13 cellular contexts compared by ENCODE assay signal in the genomic region with DNA sequence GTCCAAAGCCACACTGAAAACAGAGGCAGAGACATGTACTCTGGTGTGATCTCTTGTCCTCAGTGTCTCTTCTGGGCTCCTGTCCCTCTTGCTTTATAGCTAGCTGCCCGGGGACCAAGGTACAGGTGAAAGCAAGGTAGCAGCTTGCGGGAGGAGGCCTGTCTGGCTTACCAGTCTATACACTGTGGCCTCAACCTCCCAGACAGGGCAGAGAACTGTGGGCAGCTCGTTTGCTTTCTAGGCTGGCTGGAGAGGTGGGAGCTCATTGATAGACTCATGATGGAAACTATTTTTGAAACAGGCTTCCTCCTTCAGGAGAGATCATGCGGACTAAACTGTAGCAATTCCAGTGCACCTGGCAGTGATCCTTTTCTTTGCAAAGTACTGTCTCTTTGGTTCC. TPM values are rescaled to one million over a fixed set of nuclear protein-coding genes. Genes with fewer than 3 reads are reported as not detected.
DNase-seq lines count a peak whose midpoint lies in the region; ATAC-seq and TF ChIP-seq lines count a peak whose summit lies in the region.
"Had no signal": no experiment of that assay in that cellular context is flagged by ENCODE, and none has a peak within 500 bp of the region (broad histone marks: within the 10 kb centered on the region; RNA-seq: fewer than 3 reads in every experiment).

No MANE protein-coding gene starts in this region.

- peak overlapping the region; percentile 5 to 77 (median 66) for H3K9ac ChIP-seq in skeletal muscle tissue (ENCODE audit: low read depth in 1 of 3, low read length in 3 of 3)

- POLR2A ChIA-PET in CD8-positive, alpha-beta T cell (lab: Charles Lee): interaction anchor here (1.5 to 11.9 kb wide), 2 partner anchors 17 to 45 kb away, joined by 4 to 70 read pairs; a partner anchor contains a TSS

- no peak for DNase-seq in CD8-positive, alpha-beta T cell
- DNase-seq in NCI-H2029 treated with DMSO at 0.1 percent for 48 hours (lab: John Stamatoyannopoulos, UW) (no peak), nucleus accumbens (lab: John Stamatoyannopoulos, UW) (no peak)
- DNase-seq: activated CD4-positive, alpha-beta T cell treated with anti-CD3 and anti-CD28 coated beads for 1 hour; mesendoderm; NCI-H69 had no signal

- intact Hi-C loops in CD8-positive, alpha-beta T cell (cut with DNase I, micrococcal nuclease): no loop called here

- H3K4me1 ChIP-seq in CD8-positive, alpha-beta T cell (ENCODE audit: insufficient read depth, low read length): peaks cover 37% of the 10 kb centered on the region
- H3K4me1 ChIP-seq in gastroesophageal sphincter: peaks cover 3 to 82% (median 27%) of the 10 kb centered on the region in 3 donors
- peaks cover 75 to 86% (median 80%) of the 10 kb centered on the region in 3 donors for H3K4me1 ChIP-seq in skeletal muscle tissue (ENCODE audit: control insufficient read depth in 3 of 3, insufficient read depth in 3 of 3, low read length in 3 of 3)

- no peaks in the 10 kb centered on the region for H3K27me3 Mint-ChIP-seq in CD8-positive, alpha-beta T cell (ENCODE audit: low read depth)
- H3K27me3 Mint-ChIP-seq in IgD-negative memory B cell: no peaks in the 10 kb centered on the region

- H3K27ac ChIP-seq in CD8-positive, alpha-beta T cell (ENCODE audit: low read depth, low read length): no peak overlapping the region
- H3K27ac ChIP-seq in gastroesophageal sphincter (peak overlapping the region in 3 of 4 donors; percentile 93 to 98 (median 94)), skeletal muscle tissue (ENCODE audit: low read depth, low read length) (peak overlapping the region; percentile 96)
- H3K27ac ChIP-seq: BLaER1 treated with 17β-estradiol and CSF1 and Interleukin-3, amounts not matched to agents 10 nM and 100 nM had no signal

- TF ChIP-seq POLR2A in gastroesophageal sphincter (IDR thresholded peaks at IDR 0.05): no peak

- H3K27ac Mint-ChIP-seq in CD8-positive, alpha-beta T cell: peak overlapping the region; percentile 60
- peak overlapping the region; percentile 62 to 78 (median 76) for H3K27ac Mint-ChIP-seq in IgD-negative memory B cell
- H3K27ac Mint-ChIP-seq: activated T-helper 2 cell treated with anti-CD3 and anti-CD28 coated beads, Interferon-gamma antibody, Interleukin-2, Interleukin-4, amounts not matched to agents 10 μg/mL and 5 μg/mL and 100 μg/mL, durations not matched to agents 14 hours and 24 hours and 36 hours had no signal

- no peak for TF ChIP-seq CTCF in CD8-positive, alpha-beta T cell (IDR thresholded peaks at IDR 0.05)
- no peak for TF ChIP-seq CTCF in gastroesophageal sphincter (IDR thresholded peaks at IDR 0.05)

- H3K4me1 Mint-ChIP-seq in CD8-positive, alpha-beta T cell (ENCODE audit: low read depth): peaks cover 59% of the 10 kb centered on the region
- H3K4me1 Mint-ChIP-seq in IgD-negative memory B cell: peaks cover 42 to 43% (median 42%) of the 10 kb centered on the region in 3 donors

- WGBS in gastroesophageal sphincter (ENCODE audit: low coverage in 1 of 2), 2 donors: 50 to 100% methylated on average over 1 to 2 of the region's 4 CpGs

- no peak overlapping the region for H3K4me3 Mint-ChIP-seq in CD8-positive, alpha-beta T cell
- H3K4me3 Mint-ChIP-seq in IgD-negative memory B cell: no peak overlapping the region

- no peak overlapping the region for H3K4me3 ChIP-seq in CD8-positive, alpha-beta T cell (ENCODE audit: low read depth, low read length)
- H3K4me3 ChIP-seq in gastroesophageal sphincter (no peak overlapping the region), skeletal muscle tissue (ENCODE audit: low read length in 3 of 3) (peak overlapping the region in 2 of 3 donors; percentile 11 to 35)
- H3K4me3 ChIP-seq: BLaER1 treated with 17β-estradiol and CSF1 and Interleukin-3, amounts not matched to agents 10 nM and 100 nM; thoracic aorta had no signal

- H3K36me3 ChIP-seq in CD8-positive, alpha-beta T cell (ENCODE audit: insufficient read depth, low read length): peaks cover 17% of the 10 kb centered on the region
- peaks cover 0 to 54% of the 10 kb centered on the region in 2 donors for H3K36me3 ChIP-seq in gastroesophageal sphincter
- peaks cover 27 to 30% (median 29%) of the 10 kb centered on the region in 3 donors for H3K36me3 ChIP-seq in skeletal muscle tissue (ENCODE audit: control insufficient read depth in 3 of 3, insufficient read depth in 3 of 3, low read length in 3 of 3)

- TF ChIP-seq EP300 in gastroesophageal sphincter (IDR thresholded peaks at IDR 0.05): no peak

- CTCF ChIA-PET in CD8-positive, alpha-beta T cell (lab: Charles Lee): interaction anchor here (0.9 to 2.7 kb wide), 4 partner anchors 18 to 532 kb away, joined by 3 to 17 read pairs (median 4); a partner anchor contains a TSS

- H3K9me3 ChIP-seq in CD8-positive, alpha-beta T cell (ENCODE audit: low read length): no peaks in the 10 kb centered on the region
- H3K9me3 ChIP-seq in gastroesophageal sphincter: no peaks in the 10 kb centered on the region
- H3K9me3 ChIP-seq in skeletal muscle tissue (ENCODE audit: control insufficient read depth in 3 of 3, low read length in 3 of 3): no peaks in the 10 kb centered on the region
- H3K9me3 ChIP-seq: thoracic aorta had no signal

- peaks cover 2% of the 10 kb centered on the region for H3K9me3 Mint-ChIP-seq in CD8-positive, alpha-beta T cell
- H3K9me3 Mint-ChIP-seq in IgD-negative memory B cell: peaks cover 0 to 5% (median 0%) of the 10 kb centered on the region in 3 donors

- no peak for ATAC-seq in CD8-positive, alpha-beta T cell
- ATAC-seq in gastroesophageal sphincter (no peak), HG03108 (IDR thresholded peaks at IDR 0.05; ENCODE audit: unreplicated experiment) (no peak)

- H3K36me3 Mint-ChIP-seq in CD8-positive, alpha-beta T cell: peaks cover 73% of the 10 kb centered on the region
- H3K36me3 Mint-ChIP-seq in IgD-negative memory B cell: peaks cover 6% of the 10 kb centered on the region

- H3K27me3 ChIP-seq in CD8-positive, alpha-beta T cell (ENCODE audit: insufficient read depth, low read length): no peaks in the 10 kb centered on the region
- no peaks in the 10 kb centered on the region for H3K27me3 ChIP-seq in gastroesophageal sphincter
- H3K27me3 ChIP-seq in skeletal muscle tissue (ENCODE audit: control insufficient read depth in 3 of 3, insufficient read depth in 3 of 3, low read length in 3 of 3): no peaks in the 10 kb centered on the region
- H3K27me3 ChIP-seq: BLaER1 treated with 17β-estradiol and CSF1 and Interleukin-3, amounts not matched to agents 10 nM and 100 nM had no signal

RNA-seq across cellular contexts. Expression of a gene that starts 4.6 kb away (rescaled TPM):
- 10 to 100 TPM; 14.0 to 15.2 TPM for total RNA-seq in CD8-positive, alpha-beta T cell
- polyA plus RNA-seq in IgD-negative memory B cell: 39.5 TPM
- total RNA-seq in gastroesophageal sphincter (10 to 100 TPM; 37.0 to 60.3 (median 49.7) TPM), skeletal muscle tissue (20.4 TPM)

RNA-seq across cellular contexts. Expression of a gene that starts 18.0 kb away (rescaled TPM):
- total RNA-seq in CD8-positive, alpha-beta T cell: 10 to 100 TPM; 18.8 to 21.8 TPM
- polyA plus RNA-seq in IgD-negative memory B cell: 34.7 TPM
- total RNA-seq in gastroesophageal sphincter (10 to 100 TPM in 3 of 4 donors, 1 to 10 TPM in 1; 9.3 to 21.8 (median 16.0) TPM), skeletal muscle tissue (1.6 TPM)

RNA-seq across cellular contexts. Expression of a gene that starts 45.5 kb away (rescaled TPM):
- 10 to 100 TPM; 43.3 to 46.6 TPM for total RNA-seq in CD8-positive, alpha-beta T cell
- 5.9 TPM for polyA plus RNA-seq in IgD-negative memory B cell
- total RNA-seq in gastroesophageal sphincter: 10 to 100 TPM; 18.7 to 37.1 (median 30.0) TPM
- 6.8 TPM for total RNA-seq in skeletal muscle tissue

Comparison
In these comparisons a context has a peak if more than half of its experiments do, and no peak if none do; other contexts are left out.
1. H3K4me3 ChIP-seq: peak in skeletal muscle tissue (2 of 3); none in CD8-positive, alpha-beta T cell (single experiment) and gastroesophageal sphincter (0 of 2).